In genomic region chr13:74197686-74198085, GRCh38 we compare ENCODE assay signal across 23 cellular contexts.
"Had no signal": no experiment of that assay in that cellular context is flagged by ENCODE, and none has a peak within 500 bp of the region (broad histone marks: within the 10 kb centered on the region; RNA-seq: fewer than 3 reads in every experiment).

No MANE protein-coding gene starts in this region.

- H3K36me3 Mint-ChIP-seq: activated naive CD4-positive, alpha-beta T cell treated with anti-CD3 and anti-CD28 coated beads, Interleukin-2, amount 10 ng/mL, durations not matched to agents 7 days and 5 days; activated naive CD8-positive, alpha-beta T cell treated with anti-CD3 and anti-CD28 coated beads, Interleukin-2, amount 10 ng/mL, durations not matched to agents 7 days and 5 days; mesothelial cell of epicardium; naive B cell had no signal

- H3K36me3 ChIP-seq: ascending aorta, brain microvascular endothelial cell, right lobe of liver, transverse colon had no signal

- H3K9me3 ChIP-seq: ascending aorta, right lobe of liver, testis, transverse colon had no signal

- H3K27ac ChIP-seq: ascending aorta, brain microvascular endothelial cell, right lobe of liver, skin epidermis, testis, transverse colon had no signal

- H3K4me1 ChIP-seq: right lobe of liver, testis, transverse colon had no signal

- H3K9me3 Mint-ChIP-seq: activated B cell treated with CpG ODN at 0.5 μM for 24 hours; activated naive CD4-positive, alpha-beta T cell treated with anti-CD3 and anti-CD28 coated beads, Interleukin-2, amount 10 ng/mL, durations not matched to agents 7 days and 5 days; activated T-helper 1 cell treated with anti-CD3 and anti-CD28 coated beads, Interleukin-12 subunit alpha, Interleukin-12 subunit beta, Interleukin-2, Interleukin-4 antibody, amounts not matched to agents 30 ng/mL and 10 ng/mL and 1 ng/mL, durations not matched to agents 14 hours and 24 hours and 36 hours; naive B cell; T-helper 2 cell treated with Interferon-gamma antibody and Interleukin-4, amounts not matched to agents 5 μg/mL and 100 μg/mL, for 36 hours had no signal

- DNase-seq: activated B cell treated with CpG ODN at 0.5 μM for 24 hours; activated CD4-positive, alpha-beta T cell treated with anti-CD3 and anti-CD28 coated beads for 36 hours; activated CD4-positive, alpha-beta T cell treated with anti-CD3 and anti-CD28 coated beads, Interleukin-2, amount 50 U/mL, for 4 hours; activated CD8-positive, alpha-beta memory T cell treated with anti-CD3 and anti-CD28 coated beads, Interleukin-2, amount 50 U/mL, for 4 hours; activated gamma-delta T cell; activated naive CD4-positive, alpha-beta T cell treated with anti-CD3 and anti-CD28 coated beads, Interleukin-2, amount 10 ng/mL, durations not matched to agents 7 days and 5 days; activated naive CD8-positive, alpha-beta T cell treated with anti-CD3 and anti-CD28 coated beads, Interleukin-2, amount 10 ng/mL, durations not matched to agents 7 days and 5 days; activated T-cell treated with anti-CD3 and anti-CD28 coated beads, Interleukin-2, amount 50 U/mL, for 1 hour; brain microvascular endothelial cell; caudate nucleus; naive B cell; right lobe of liver; stimulated activated CD4-positive, alpha-beta T cell treated with anti-CD3 and anti-CD28 coated beads, Interleukin-12 subunit alpha, Interleukin-12 subunit beta, amount 100 ng/mL, for 4 hours; stimulated activated CD4-positive, alpha-beta T cell treated with anti-CD3 and anti-CD28 coated beads, Interleukin-4, amount 100 ng/mL, for 1 hour; stimulated activated naive CD8-positive, alpha-beta T cell treated with anti-CD3 and anti-CD28 coated beads, Interleukin-15, Interleukin-2, amounts not matched to agents 100 U/mL and 50 U/mL, for 24 hours; T-helper 1 cell; testis; transverse colon had no signal

- H3K4me3 ChIP-seq: ascending aorta, right lobe of liver, skin epidermis, testis, transverse colon had no signal

- H3K4me3 Mint-ChIP-seq: activated B cell treated with CpG ODN at 0.5 μM for 24 hours; activated CD4-positive, alpha-beta T cell treated with anti-CD3 and anti-CD28 coated beads for 36 hours; activated naive CD4-positive, alpha-beta T cell treated with anti-CD3 and anti-CD28 coated beads, Interleukin-2, amount 10 ng/mL, durations not matched to agents 7 days and 5 days; activated naive CD8-positive, alpha-beta T cell treated with anti-CD3 and anti-CD28 coated beads, Interleukin-2, amount 10 ng/mL, durations not matched to agents 7 days and 5 days; activated T-helper 1 cell treated with anti-CD3 and anti-CD28 coated beads, Interleukin-12 subunit alpha, Interleukin-12 subunit beta, Interleukin-2, Interleukin-4 antibody, amounts not matched to agents 30 ng/mL and 10 ng/mL and 1 ng/mL, durations not matched to agents 14 hours and 24 hours and 36 hours; mesothelial cell of epicardium; naive B cell; T-helper 2 cell treated with Interferon-gamma antibody and Interleukin-4, amounts not matched to agents 5 μg/mL and 100 μg/mL, for 36 hours had no signal

- H3K27me3 Mint-ChIP-seq: activated CD4-positive, alpha-beta T cell treated with anti-CD3 and anti-CD28 coated beads for 36 hours; activated naive CD8-positive, alpha-beta T cell treated with anti-CD3 and anti-CD28 coated beads, Interleukin-2, amount 10 ng/mL, durations not matched to agents 7 days and 5 days had no signal

- H3K27me3 ChIP-seq: ascending aorta, brain microvascular endothelial cell, right lobe of liver, testis, transverse colon had no signal

- H3K27ac Mint-ChIP-seq: activated B cell treated with CpG ODN at 0.5 μM for 24 hours; activated CD4-positive, alpha-beta T cell treated with anti-CD3 and anti-CD28 coated beads for 36 hours; activated naive CD4-positive, alpha-beta T cell treated with anti-CD3 and anti-CD28 coated beads, Interleukin-2, amount 10 ng/mL, durations not matched to agents 7 days and 5 days; activated naive CD8-positive, alpha-beta T cell treated with anti-CD3 and anti-CD28 coated beads, Interleukin-2, amount 10 ng/mL, durations not matched to agents 7 days and 5 days; activated T-helper 1 cell treated with anti-CD3 and anti-CD28 coated beads, Interleukin-12 subunit alpha, Interleukin-12 subunit beta, Interleukin-2, Interleukin-4 antibody, amounts not matched to agents 30 ng/mL and 10 ng/mL and 1 ng/mL, durations not matched to agents 14 hours and 24 hours and 36 hours; mesothelial cell of epicardium; naive B cell; T-helper 2 cell treated with Interferon-gamma antibody and Interleukin-4, amounts not matched to agents 5 μg/mL and 100 μg/mL, for 36 hours had no signal

- H3K4me1 Mint-ChIP-seq: activated B cell treated with CpG ODN at 0.5 μM for 24 hours had no signal

- ATAC-seq: activated CD4-positive, alpha-beta T cell treated with anti-CD3 and anti-CD28 coated beads for 36 hours; right lobe of liver; stimulated activated naive CD8-positive, alpha-beta T cell treated with anti-CD3 and anti-CD28 coated beads, Interleukin-15, Interleukin-2, amounts not matched to agents 100 U/mL and 50 U/mL, for 24 hours had no signal
